Comparison of ENCODE assay signal across 12 cellular contexts in genomic region chr6:53984163-53984562, GRCh38.
DNase-seq lines count a peak whose midpoint lies in the region; ATAC-seq and TF ChIP-seq lines count a peak whose summit lies in the region.
"Had no signal": no experiment of that assay in that cellular context is flagged by ENCODE, and none has a peak within 500 bp of the region (broad histone marks: within the 10 kb centered on the region; RNA-seq: fewer than 3 reads in every experiment).

No MANE protein-coding gene starts in this region.

- intact Hi-C loops in HCT116 (cut with micrococcal nuclease) = no loop called here

- H3K79me2 ChIP-seq in HCT116 (ENCODE audit: insufficient read depth, low read length) = no peaks in the 10 kb centered on the region

- TF ChIP-seq CTCF in HCT116 (IDR thresholded peaks at IDR 0.05 in 2 of 3, conservative IDR thresholded peaks at IDR 0.05 in 1 of 3; ENCODE audit: borderline replicate concordance in 1 of 3, insufficient read depth in 1 of 3, low read depth in 2 of 3, low read length in 2 of 3) (no peak), fibroblast of pulmonary artery (IDR thresholded peaks at IDR 0.05; ENCODE audit: low read length, missing control alignments) (no peak)

- no peak overlapping the region for H3K9ac ChIP-seq in HCT116 (ENCODE audit: low read length)

- no peaks in the 10 kb centered on the region for H3K27me3 ChIP-seq in HCT116 (ENCODE audit: insufficient read depth, low read length)
- H3K27me3 ChIP-seq: vagina had no signal

- ATAC-seq in HCT116 (peak; percentile 86), HG03571 (IDR thresholded peaks at IDR 0.05; ENCODE audit: unreplicated experiment) (no peak), GM19351 (IDR thresholded peaks at IDR 0.05; ENCODE audit: unreplicated experiment) (no peak), HG02981 (IDR thresholded peaks at IDR 0.05; ENCODE audit: unreplicated experiment) (no peak)
- ATAC-seq: activated CD4-positive, CD25-positive, alpha-beta regulatory T cell treated with anti-CD3 and anti-CD28 coated beads, Interleukin-2, amount 50 U/mL, for 24 hours had no signal

- TF ChIP-seq RAD21 in HCT116 (IDR thresholded peaks at IDR 0.05; ENCODE audit: low read depth) = peak; percentile 25; the same call in 1 of the 2 replicates

- RAD21 ChIA-PET in HCT116 (lab: Charles Lee; ENCODE audit: low non-redundant PET in 1 of 2, low total read pairs in 2 of 2, uncharacterized antibody in 2 of 2, unreplicated experiment in 2 of 2) = no interaction called here

- DNase-seq in HCT116 (ENCODE audit: low read depth, low spot score) = peak; percentile 86
- DNase-seq in SW 1271 (lab: John Stamatoyannopoulos, UW) = peak; percentile 73 to 81
- DNase-seq in fibroblast of pulmonary artery (ENCODE audit: low read depth) = peak; percentile 90
- peak; percentile 92 for DNase-seq in stromal cell of bone marrow (ENCODE audit: low read depth)
- DNase-seq: activated effector memory CD4-positive, alpha-beta T cell treated with Interleukin-2 at 50 U/mL for 16 hours; GF-D8; NCI-H2081 treated with DMSO at 0.1 percent for 48 hours had no signal

- H4K20me1 ChIP-seq in HCT116 (ENCODE audit: insufficient read depth) = no peaks in the 10 kb centered on the region

- H3K4me2 ChIP-seq in HCT116 (ENCODE audit: low read length) = peak overlapping the region; percentile 69

- peak overlapping the region; percentile 50 for H2AFZ ChIP-seq in HCT116 (ENCODE audit: low read depth, low read length, poor library complexity, severe bottlenecking)

- H3K27ac ChIP-seq in HCT116 (ENCODE audit: low read depth, low read length) = no peak overlapping the region; the same call in 1 of the 2 replicates
- H3K27ac ChIP-seq: vagina had no signal

- no TSS peak for BruUV-seq in HCT116 (replicated peaks; lab: Mats Ljungman, UMichigan)

- POLR2A ChIA-PET in HCT116 (lab: Charles Lee) = interaction anchor here (0.6 kb wide), 1 partner anchor 899 kb away, joined by 3 read pairs; no protein-coding TSS in a partner anchor

- CTCF ChIA-PET in HCT116 (lab: Charles Lee) = no interaction called here

- TF ChIP-seq POLR2A in HCT116 (IDR thresholded peaks at IDR 0.05; ENCODE audit: borderline replicate concordance, extremely low read depth, insufficient read depth, insufficient read length) = no peak

- H3K36me3 ChIP-seq in HCT116 (ENCODE audit: control insufficient read depth in 1 of 2, insufficient read depth in 2 of 2, low read length in 2 of 2) = no peaks in the 10 kb centered on the region
- H3K36me3 ChIP-seq: vagina had no signal

- H3K4me3 ChIP-seq in HCT116 (replicated peaks in 1 of 2; ENCODE audit: low read depth in 1 of 2, low read length in 2 of 2) (peak overlapping the region in 1 of 2 experiments; percentile 36; a peak in 2 of 4 replicates), fibroblast of pulmonary artery (replicated peaks; ENCODE audit: low read depth, low read length) (no peak overlapping the region)
- H3K4me3 ChIP-seq: vagina had no signal

- H3K9me2 ChIP-seq in HCT116 (ENCODE audit: insufficient read depth) = no peaks in the 10 kb centered on the region

- H3K4me1 ChIP-seq in HCT116 (ENCODE audit: control insufficient read depth in 1 of 2, insufficient read depth in 2 of 2, low read length in 2 of 2) = peaks cover 8 to 36% of the 10 kb centered on the region in 2 experiments

- no peaks in the 10 kb centered on the region for H3K9me3 ChIP-seq in HCT116 (ENCODE audit: control insufficient read depth in 1 of 2, insufficient read depth in 1 of 2, low read depth in 1 of 2, low read length in 2 of 2)
- H3K9me3 ChIP-seq: vagina had no signal

TF ChIP-seq in HCT116, 20 proteins besides CTCF, POLR2A, EP300 and RAD21:
- TF ChIP-seq REST (IDR thresholded peaks at IDR 0.05; ENCODE audit: low read depth) (no peak), SRF (IDR thresholded peaks at IDR 0.05; ENCODE audit: low read depth) (peak; percentile 84), CBX3 (IDR thresholded peaks at IDR 0.05; ENCODE audit: low read depth) (peak; percentile 80), POLR2AphosphoS5 (IDR thresholded peaks at IDR 0.05; ENCODE audit: low read depth, low read length) (peak; percentile 34; the same call in 1 of the 2 replicates), SP1 (IDR thresholded peaks at IDR 0.05; ENCODE audit: low read depth) (peak; percentile 96), YY1 (IDR thresholded peaks at IDR 0.05; ENCODE audit: extremely low read depth, insufficient replicate concordance, low read depth, low read length) (no peak), ZBTB33 (IDR thresholded peaks at IDR 0.05; ENCODE audit: extremely low read depth, insufficient replicate concordance, low read length) (no peak), ZNF274 (IDR thresholded peaks at IDR 0.05; ENCODE audit: low read depth, low read length) (no peak), SIN3A (IDR thresholded peaks at IDR 0.05; ENCODE audit: low read depth) (peak; percentile 61; the same call in 1 of the 2 replicates), FOSL1 (IDR thresholded peaks at IDR 0.05; ENCODE audit: low read depth) (peak; percentile 99), ZFX (IDR thresholded peaks at IDR 0.05) (no peak), ELF1 (IDR thresholded peaks at IDR 0.05; ENCODE audit: borderline replicate concordance, low read depth) (no peak), CEBPB (IDR thresholded peaks at IDR 0.05; ENCODE audit: low read depth) (peak; percentile 82), MAX (IDR thresholded peaks at IDR 0.05) (peak; percentile 64; the same call in 1 of the 2 replicates), EGR1 (IDR thresholded peaks at IDR 0.05; ENCODE audit: low read depth) (0 out of 2 replicates have a peak, but pooled peaks have one; percentile 12), ATF3 (IDR thresholded peaks at IDR 0.05) (no peak), TCF7L2 (IDR thresholded peaks at IDR 0.05; ENCODE audit: borderline replicate concordance, extremely low read depth, insufficient read depth, insufficient read length) (no peak), JUND (IDR thresholded peaks at IDR 0.05) (peak; percentile 96)
